Comparison of ENCODE assay signal across 8 cellular contexts in genomic region chr17:74086992-74087391, GRCh38.
"Had no signal": no experiment of that assay in that cellular context is flagged by ENCODE, and none has a peak within 500 bp of the region (broad histone marks: within the 10 kb centered on the region; RNA-seq: fewer than 3 reads in every experiment).

No MANE protein-coding gene starts in this region.

- H3K4me2 ChIP-seq: GM23338 had no signal

- H2AFZ ChIP-seq: GM23338 had no signal

- FAIRE-seq: H1, H54, HTR-8/SVneo had no signal

- H3K4me3 ChIP-seq: GM23338 had no signal

- DNase-seq: H9, HCEC 1CT, KBM-7 had no signal

- H3K4me1 Mint-ChIP-seq: GM23338, H9, IgD-negative memory B cell had no signal

- H3K4me3 Mint-ChIP-seq: GM23338, H9, IgD-negative memory B cell had no signal

- H3K36me3 Mint-ChIP-seq: IgD-negative memory B cell had no signal

- H3K27ac Mint-ChIP-seq: GM23338, H9, IgD-negative memory B cell had no signal
